ENCODE assay signal across 21 cellular contexts in the genomic region with DNA sequence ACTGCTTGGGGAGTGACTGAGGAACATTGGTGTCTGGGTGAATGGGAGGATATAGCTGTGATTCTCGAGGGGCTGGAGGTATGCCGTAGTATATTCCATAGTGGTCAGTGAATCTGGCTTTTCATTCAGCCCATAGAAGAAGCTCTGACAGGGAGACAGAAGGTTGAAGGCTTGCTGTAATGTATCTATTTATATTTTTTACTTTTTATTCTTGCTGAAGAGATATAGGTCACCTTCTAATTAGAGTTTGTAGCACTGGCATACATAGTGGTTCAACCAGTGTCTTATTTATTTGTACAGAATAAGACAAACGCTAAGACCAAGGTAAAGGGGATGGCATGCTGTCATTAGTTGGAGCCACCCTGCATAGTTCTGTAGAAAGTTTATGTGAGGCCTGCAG. TPM values are rescaled to one million over a fixed set of nuclear protein-coding genes. Genes with fewer than 3 reads are reported as not detected.
DNase-seq lines count a peak whose midpoint lies in the region; ATAC-seq and TF ChIP-seq lines count a peak whose summit lies in the region.
"Had no signal": no experiment of that assay in that cellular context is flagged by ENCODE, and none has a peak within 500 bp of the region (broad histone marks: within the 10 kb centered on the region; RNA-seq: fewer than 3 reads in every experiment).

No MANE protein-coding gene starts in this region.

- CTCF ChIA-PET in mammary epithelial cell (lab: Charles Lee; ENCODE audit: low non-redundant PET) = no interaction called here
- CTCF ChIA-PET in MCF 10A (lab: Yijun Ruan, JAX) = no interaction called here
- CTCF ChIA-PET in CD4-positive, alpha-beta T cell (lab: Charles Lee) = no interaction called here
- CTCF ChIA-PET in Caco-2 (lab: Charles Lee) = interaction anchor here (0.6 kb wide), 1 partner anchor 150 kb away, joined by 3 read pairs; no protein-coding TSS in a partner anchor

- no peak overlapping the region for H3K27ac Mint-ChIP-seq in MCF 10A (ENCODE audit: low read depth, unreplicated experiment)
- H3K27ac Mint-ChIP-seq in CD4-positive, alpha-beta T cell = peak overlapping the region; percentile 19
- H3K27ac Mint-ChIP-seq in Caco-2 (ENCODE audit: unreplicated experiment) = peak overlapping the region; percentile 6
- H3K27ac Mint-ChIP-seq in memory B cell = peak overlapping the region; percentile 3
- H3K27ac Mint-ChIP-seq: CD14-positive monocyte, GM23338, H9 had no signal

- intact Hi-C loops in mammary epithelial cell (cut with micrococcal nuclease) = no loop called here
- intact Hi-C loops in MCF 10A (cut with micrococcal nuclease) = no loop called here
- intact Hi-C loops in CD4-positive, alpha-beta T cell (cut with DNase I, micrococcal nuclease) = no loop called here
- intact Hi-C loops in Caco-2 (cut with micrococcal nuclease; ENCODE audit: unreplicated experiment) = no loop called here

- no peaks in the 10 kb centered on the region for H3K9me3 ChIP-seq in mammary epithelial cell (replicated peaks; ENCODE audit: insufficient read depth, low read length)
- no peaks in the 10 kb centered on the region for H3K9me3 ChIP-seq in CD4-positive, alpha-beta T cell (ENCODE audit: control insufficient read depth, low read length)
- no peaks in the 10 kb centered on the region for H3K9me3 ChIP-seq in Caco-2
- H3K9me3 ChIP-seq: A549, BE2C had no signal

- H3K79me2 ChIP-seq in mammary epithelial cell (ENCODE audit: insufficient read depth, low read length) = peaks cover 94% of the 10 kb centered on the region

- dilution Hi-C loops in mammary epithelial cell (cut with HindIII; ENCODE audit: low sequenced_read_pairs) = no loop called here

- no TSS peak for BruUV-seq in mammary epithelial cell (replicated peaks; lab: Mats Ljungman, UMichigan)
- BruUV-seq in MCF 10A (replicated peaks; lab: Mats Ljungman, UMichigan) = no TSS peak
- no TSS peak for BruUV-seq in Caco-2 (replicated peaks; lab: Mats Ljungman, UMichigan)

- H3K4me3 Mint-ChIP-seq in MCF 10A (ENCODE audit: unreplicated experiment) (no peak overlapping the region), Caco-2 (ENCODE audit: unreplicated experiment) (peak overlapping the region; percentile 9), memory B cell (no peak overlapping the region)
- no peak overlapping the region for H3K4me3 Mint-ChIP-seq in CD4-positive, alpha-beta T cell
- H3K4me3 Mint-ChIP-seq: CD14-positive monocyte, GM23338, H9 had no signal

- no peak overlapping the region for H3K9ac ChIP-seq in mammary epithelial cell (ENCODE audit: insufficient read depth, low read length)
- H3K9ac ChIP-seq: BLaER1 treated with 17β-estradiol and CSF1 and Interleukin-3, amounts not matched to agents 10 nM and 100 nM had no signal

- H3K27me3 Mint-ChIP-seq in MCF 10A (ENCODE audit: insufficient read depth, unreplicated experiment) = no peaks in the 10 kb centered on the region
- H3K27me3 Mint-ChIP-seq in CD4-positive, alpha-beta T cell = no peaks in the 10 kb centered on the region
- no peaks in the 10 kb centered on the region for H3K27me3 Mint-ChIP-seq in Caco-2 (ENCODE audit: insufficient read depth, unreplicated experiment)
- H3K27me3 Mint-ChIP-seq in memory B cell = no peaks in the 10 kb centered on the region
- H3K27me3 Mint-ChIP-seq: CD4-positive, alpha-beta memory T cell had no signal

- POLR2A ChIA-PET in MCF 10A (lab: Yijun Ruan, JAX) = interaction anchor here (1.0 kb wide), 1 partner anchor 10 kb away, joined by 4 read pairs; the partner anchor contains the start of gene TRIM44
- POLR2A ChIA-PET in CD4-positive, alpha-beta T cell (lab: Charles Lee) = no interaction called here
- POLR2A ChIA-PET in Caco-2 (lab: Charles Lee) = no interaction called here

- DNase-seq in mammary epithelial cell = no peak
- DNase-seq in MCF 10A (ENCODE audit: unreplicated experiment) = no peak
- no peak for DNase-seq in CD4-positive, alpha-beta T cell
- DNase-seq in Caco-2 = no peak
- no peak for DNase-seq in memory B cell (ENCODE audit: low spot score in 2 of 2)
- no peak for DNase-seq in DMS114 treated with DMSO at 0.1 percent for 48 hours (lab: John Stamatoyannopoulos, UW; ENCODE audit: unreplicated experiment)
- DNase-seq: 8988T; ACHN; AML-193; BE2C; CD4-positive, alpha-beta memory T cell; DMS 273 treated with DMSO at 0.1 percent for 48 hours; DMS53; DMS79 treated with DMSO at 0.1 percent for 48 hours; H9 had no signal

- H3K4me1 ChIP-seq in mammary epithelial cell (ENCODE audit: insufficient read depth, low read length) (peaks cover 19% of the 10 kb centered on the region), Caco-2 (peaks cover 12% of the 10 kb centered on the region)
- H3K4me1 ChIP-seq: A549, BE2C had no signal

- H3K4me3 ChIP-seq in mammary epithelial cell (replicated peaks in 1 of 3; ENCODE audit: insufficient read depth in 1 of 3, low read depth in 2 of 3, low read length in 3 of 3) (no peak overlapping the region), Caco-2 (ENCODE audit: low read depth, low read length) (no peak overlapping the region)
- H3K4me3 ChIP-seq: A549; BLaER1 treated with 17β-estradiol and CSF1 and Interleukin-3, amounts not matched to agents 10 nM and 100 nM; GM23338 had no signal

- H4K20me1 ChIP-seq in mammary epithelial cell (ENCODE audit: insufficient read depth, low read length) = no peaks in the 10 kb centered on the region

- H3K4me1 Mint-ChIP-seq in MCF 10A (ENCODE audit: insufficient read depth, unreplicated experiment) = peaks cover 63% of the 10 kb centered on the region
- peaks cover 91% of the 10 kb centered on the region for H3K4me1 Mint-ChIP-seq in CD4-positive, alpha-beta T cell (ENCODE audit: low read depth)
- H3K4me1 Mint-ChIP-seq in Caco-2 (ENCODE audit: low read depth, unreplicated experiment) = peaks cover 43% of the 10 kb centered on the region
- H3K4me1 Mint-ChIP-seq in memory B cell = peaks cover 60% of the 10 kb centered on the region

- H3K36me3 ChIP-seq in mammary epithelial cell (ENCODE audit: insufficient read depth, low read length) (no peaks in the 10 kb centered on the region), Caco-2 (ENCODE audit: control insufficient read depth, insufficient read depth, low read length) (no peaks in the 10 kb centered on the region)
- H3K36me3 ChIP-seq: BE2C had no signal

- whole genome bisulfite sequencing in mammary epithelial cell (ENCODE audit: low coverage, missing lambda C conversion rate) = 85% methylated on average over 3 of the region's 3 CpGs

- H3K9me3 Mint-ChIP-seq in MCF 10A (ENCODE audit: unreplicated experiment) (no peaks in the 10 kb centered on the region), Caco-2 (ENCODE audit: unreplicated experiment) (no peaks in the 10 kb centered on the region), memory B cell (peaks cover 3% of the 10 kb centered on the region)
- H3K9me3 Mint-ChIP-seq in CD4-positive, alpha-beta T cell = peaks cover 2% of the 10 kb centered on the region
- H3K9me3 Mint-ChIP-seq: GM23338 had no signal

- H2AFZ ChIP-seq in mammary epithelial cell (ENCODE audit: low read depth, low read length) = no peak overlapping the region
- H2AFZ ChIP-seq: GM23338 had no signal

- TF ChIP-seq CTCF in mammary epithelial cell (conservative IDR thresholded peaks at IDR 0.05 in 1 of 2, IDR thresholded peaks at IDR 0.05 in 1 of 2; ENCODE audit: extremely low read depth in 1 of 2, insufficient read depth in 1 of 2, low read depth in 1 of 2, low read length in 2 of 2) (no peak), MCF 10A (IDR thresholded peaks at IDR 0.05; ENCODE audit: unreplicated experiment) (no peak), Caco-2 (IDR thresholded peaks at IDR 0.05; ENCODE audit: insufficient read depth in 1 of 2, low read depth in 1 of 2, low read length in 1 of 2, severe bottlenecking in 1 of 2, unreplicated experiment in 1 of 2) (no peak)
- TF ChIP-seq CTCF in CD4-positive, alpha-beta T cell (IDR thresholded peaks at IDR 0.05) = no peak

- no peak overlapping the region for H3K27ac ChIP-seq in mammary epithelial cell (ENCODE audit: insufficient read depth, low read depth, low read length)
- no peak overlapping the region for H3K27ac ChIP-seq in CD4-positive, alpha-beta T cell (ENCODE audit: low read depth, low read length)
- H3K27ac ChIP-seq: A549; BLaER1 treated with 17β-estradiol and CSF1 and Interleukin-3, amounts not matched to agents 10 nM and 100 nM had no signal

- peak overlapping the region; percentile 46 for H3K4me2 ChIP-seq in mammary epithelial cell (ENCODE audit: insufficient read depth, low read depth, low read length)
- H3K4me2 ChIP-seq: A549; BLaER1 treated with 17β-estradiol and CSF1 and Interleukin-3, amounts not matched to agents 10 nM and 100 nM; GM23338 had no signal

- ATAC-seq in CD4-positive, alpha-beta T cell (ENCODE audit: poor library complexity) = no peak
- ATAC-seq in memory B cell (ENCODE audit: low read depth) = no peak
- no peak for ATAC-seq in HG02938 (IDR thresholded peaks at IDR 0.05; ENCODE audit: unreplicated experiment)
- ATAC-seq: A549, GM23338, HCT116 had no signal

- H3K36me3 Mint-ChIP-seq in MCF 10A (ENCODE audit: insufficient read depth, unreplicated experiment) = peaks cover 11% of the 10 kb centered on the region
- H3K36me3 Mint-ChIP-seq in CD4-positive, alpha-beta T cell (ENCODE audit: low read depth) = peaks cover 40% of the 10 kb centered on the region
- peaks cover 8% of the 10 kb centered on the region for H3K36me3 Mint-ChIP-seq in Caco-2 (ENCODE audit: insufficient read depth, unreplicated experiment)
- peaks cover 29% of the 10 kb centered on the region for H3K36me3 Mint-ChIP-seq in memory B cell

- in situ Hi-C loops in mammary epithelial cell (cut with MboI; ENCODE audit: low sequenced_read_pairs in 2 of 2) = no loop called here

- H3K27me3 ChIP-seq in mammary epithelial cell (ENCODE audit: insufficient read depth, low read length) = no peaks in the 10 kb centered on the region
- no peaks in the 10 kb centered on the region for H3K27me3 ChIP-seq in CD4-positive, alpha-beta T cell (ENCODE audit: control insufficient read depth, insufficient read depth, low read length)
- H3K27me3 ChIP-seq in Caco-2 (replicated peaks; ENCODE audit: control insufficient read depth, insufficient read depth, low read length) = no peaks in the 10 kb centered on the region
- H3K27me3 ChIP-seq: BE2C; BLaER1 treated with 17β-estradiol and CSF1 and Interleukin-3, amounts not matched to agents 10 nM and 100 nM had no signal

RNA-seq across cellular contexts. Expression of gene TRIM44, which starts 10.0 kb away (rescaled TPM):
- total RNA-seq in mammary epithelial cell = 10 to 100 TPM; 27.7 to 55.7 TPM
- 46.0 TPM for polyA plus RNA-seq in mammary epithelial cell
- 211 TPM for polyA minus RNA-seq in mammary epithelial cell
- 98.5 and 103 TPM in 2 replicates for total RNA-seq in MCF 10A (2022)
- 10 to 100 TPM; 32.1 to 36.7 TPM for total RNA-seq in CD4-positive, alpha-beta T cell
- 74.6 and 81.4 TPM in 2 replicates for total RNA-seq in Caco-2 (2022)

RNA-seq across cellular contexts. Expression of gene FJX1, which starts 54.3 kb away (rescaled TPM):
- total RNA-seq in mammary epithelial cell (10 to 100 TPM; 38.5 to 53.8 TPM), MCF 10A (2022) (33.3 and 53.7 TPM in 2 replicates), Caco-2 (2022) (12.0 and 14.4 TPM in 2 replicates)
- polyA plus RNA-seq in mammary epithelial cell = 20.4 TPM
- polyA minus RNA-seq in mammary epithelial cell = 12.6 TPM
- not detected for total RNA-seq in CD4-positive, alpha-beta T cell
- total RNA-seq: CD4-positive, alpha-beta memory T cell had no signal
- polyA plus RNA-seq: CD14-positive monocyte had no signal

Comparison
In these comparisons a context has a peak if more than half of its experiments do, and no peak if none do; other contexts are left out.
1. RNA of gene FJX1, which starts 54.3 kb away (total RNA-seq): 38.5 to 53.8 TPM in mammary epithelial cell, 33.3 to 53.7 TPM in MCF 10A and 12.0 to 14.4 TPM in Caco-2; not detected in CD4-positive, alpha-beta T cell; every median in the first group is over 10 times any median in the second.